25 cellular contexts compared by ENCODE assay signal in the genomic region with DNA sequence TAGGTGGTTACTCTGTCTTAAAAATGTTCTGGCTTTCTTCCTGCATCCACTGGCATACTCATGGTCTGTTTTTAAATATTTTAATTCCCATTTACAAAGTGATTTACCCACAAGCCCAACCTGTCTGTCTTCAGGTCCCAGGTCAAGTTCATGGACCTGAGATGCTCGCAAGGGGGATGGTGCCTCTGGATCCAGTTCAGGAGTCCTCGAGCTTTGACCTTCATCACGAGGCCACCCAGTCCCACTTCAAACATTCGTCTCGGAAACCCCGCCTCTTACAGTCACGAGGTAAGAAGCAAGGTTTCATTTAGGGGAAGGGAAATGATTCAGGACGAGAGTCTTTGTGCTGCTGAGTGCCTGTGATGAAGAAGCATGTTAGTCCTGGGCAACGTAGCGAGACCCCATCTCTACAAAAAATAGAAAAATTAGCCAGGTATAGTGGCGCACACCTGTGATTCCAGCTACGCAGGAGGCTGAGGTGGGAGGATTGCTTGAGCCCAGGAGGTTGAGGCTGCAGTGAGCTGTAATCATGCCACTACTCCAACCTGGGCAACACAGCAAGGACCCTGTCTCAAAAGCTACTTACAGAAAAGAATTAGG. TPM values are rescaled to one million over a fixed set of nuclear protein-coding genes. Genes with fewer than 3 reads are reported as not detected.
"Had no signal": no experiment of that assay in that cellular context is flagged by ENCODE, and none has a peak within 500 bp of the region (broad histone marks: within the 10 kb centered on the region; RNA-seq: fewer than 3 reads in every experiment).

No MANE protein-coding gene starts in this region.

- H3K27ac ChIP-seq: ascending aorta, breast epithelium, heart right ventricle, left lung, neutrophil, tibial nerve had no signal

- H3K4me3 ChIP-seq: ascending aorta, breast epithelium, heart right ventricle, left lung, tibial nerve had no signal

- H3K9me3 Mint-ChIP-seq: activated B cell treated with CpG ODN at 0.5 μM for 24 hours; activated CD8-positive, alpha-beta T cell treated with anti-CD3 and anti-CD28 coated beads for 36 hours; activated T-helper 17 cell treated with anti-CD3 and anti-CD28 coated beads, Interleukin-2, amount 50 U/mL, for 72 hours; central memory CD8-positive, alpha-beta T cell; mesothelial cell of epicardium; nephron; stimulated activated naive CD8-positive, alpha-beta T cell treated with anti-CD3 and anti-CD28 coated beads, Interleukin-15, Interleukin-2, amounts not matched to agents 100 ng/mL and 50 ng/mL, for 24 hours; T-cell had no signal

- H3K4me1 Mint-ChIP-seq: nephron had no signal

- DNase-seq: activated B cell treated with CpG ODN at 0.5 μM for 24 hours; activated CD4-positive, alpha-beta T cell treated with anti-CD3 and anti-CD28 coated beads for 48 hours; activated CD8-positive, alpha-beta memory T cell treated with anti-CD3 and anti-CD28 coated beads, Interleukin-2, amount 10 ng/mL, durations not matched to agents 7 days and 5 days; activated CD8-positive, alpha-beta T cell treated with anti-CD3 and anti-CD28 coated beads for 36 hours; effector memory CD4-positive, alpha-beta T cell; heart right ventricle; left lung; pancreas; right cardiac atrium; stimulated activated CD4-positive, alpha-beta T cell treated with anti-CD3 and anti-CD28 coated beads, Interleukin-12 subunit alpha, Interleukin-12 subunit beta, amount 100 ng/mL, for 4 hours; T-cell had no signal

- H3K9me3 ChIP-seq: ascending aorta, breast epithelium, heart right ventricle, left lung, neutrophil, pancreas, tibial nerve had no signal

- FAIRE-seq: colon, pancreas had no signal

- H3K27me3 Mint-ChIP-seq: activated B cell treated with CpG ODN at 0.5 μM for 24 hours; activated CD8-positive, alpha-beta memory T cell treated with anti-CD3 and anti-CD28 coated beads, Interleukin-2, amount 10 ng/mL, durations not matched to agents 7 days and 5 days; activated CD8-positive, alpha-beta T cell treated with anti-CD3 and anti-CD28 coated beads for 36 hours; activated T-helper 17 cell treated with anti-CD3 and anti-CD28 coated beads, Interleukin-2, amount 50 U/mL, for 72 hours; central memory CD8-positive, alpha-beta T cell; stimulated activated naive CD8-positive, alpha-beta T cell treated with anti-CD3 and anti-CD28 coated beads, Interleukin-15, Interleukin-2, amounts not matched to agents 100 ng/mL and 50 ng/mL, for 24 hours; T-cell had no signal

- ATAC-seq: activated CD8-positive, alpha-beta memory T cell treated with anti-CD3 and anti-CD28 coated beads, Interleukin-2, amount 10 ng/mL, durations not matched to agents 7 days and 5 days; activated CD8-positive, alpha-beta T cell treated with anti-CD3 and anti-CD28 coated beads for 36 hours; activated T-helper 17 cell treated with anti-CD3 and anti-CD28 coated beads, Interleukin-2, amount 50 U/mL, for 72 hours; left lung; right cardiac atrium; T-cell had no signal

- H3K4me3 Mint-ChIP-seq: activated B cell treated with CpG ODN at 0.5 μM for 24 hours; activated CD8-positive, alpha-beta memory T cell treated with anti-CD3 and anti-CD28 coated beads, Interleukin-2, amount 10 ng/mL, durations not matched to agents 7 days and 5 days; activated CD8-positive, alpha-beta T cell treated with anti-CD3 and anti-CD28 coated beads for 36 hours; activated T-helper 17 cell treated with anti-CD3 and anti-CD28 coated beads, Interleukin-2, amount 50 U/mL, for 72 hours; central memory CD8-positive, alpha-beta T cell; mesothelial cell of epicardium; nephron; stimulated activated naive CD8-positive, alpha-beta T cell treated with anti-CD3 and anti-CD28 coated beads, Interleukin-15, Interleukin-2, amounts not matched to agents 100 ng/mL and 50 ng/mL, for 24 hours; T-cell had no signal

- H3K27ac Mint-ChIP-seq: activated B cell treated with CpG ODN at 0.5 μM for 24 hours; activated CD8-positive, alpha-beta memory T cell treated with anti-CD3 and anti-CD28 coated beads, Interleukin-2, amount 10 ng/mL, durations not matched to agents 7 days and 5 days; activated CD8-positive, alpha-beta T cell treated with anti-CD3 and anti-CD28 coated beads for 36 hours; activated T-helper 17 cell treated with anti-CD3 and anti-CD28 coated beads, Interleukin-2, amount 50 U/mL, for 72 hours; nephron; stimulated activated naive CD8-positive, alpha-beta T cell treated with anti-CD3 and anti-CD28 coated beads, Interleukin-15, Interleukin-2, amounts not matched to agents 100 ng/mL and 50 ng/mL, for 24 hours; T-cell had no signal

- H3K4me1 ChIP-seq: ascending aorta, breast epithelium had no signal

- H3K27me3 ChIP-seq: ascending aorta, breast epithelium, heart right ventricle, left lung, neutrophil, pancreas, tibial nerve had no signal

RNA-seq across cellular contexts. Expression of a gene that starts 48.3 kb away (rescaled TPM):
- total RNA-seq: activated B cell treated with CpG ODN at 0.5 μM for 24 hours; activated CD8-positive, alpha-beta memory T cell treated with anti-CD3 and anti-CD28 coated beads, Interleukin-2, amount 10 ng/mL, durations not matched to agents 7 days and 5 days; activated CD8-positive, alpha-beta T cell treated with anti-CD3 and anti-CD28 coated beads for 36 hours; ascending aorta; dermis microvascular lymphatic vessel endothelial cell; fibroblast of villous mesenchyme; lung microvascular endothelial cell; pulmonary artery endothelial cell had no signal
